ENCODE assay signal across 18 cellular contexts in genomic region chr2:7905756-7906155, GRCh38.
A peak's percentile ranks its signal among the peaks of the same experiment; 100 is the strongest.
DNase-seq lines count a peak whose midpoint lies in the region; ATAC-seq and TF ChIP-seq lines count a peak whose summit lies in the region.
"Had no signal": no experiment of that assay in that cellular context is flagged by ENCODE, and none has a peak within 500 bp of the region (broad histone marks: within the 10 kb centered on the region; RNA-seq: fewer than 3 reads in every experiment).

No MANE protein-coding gene starts in this region.

- no peaks in the 10 kb centered on the region for H3K36me3 ChIP-seq in thyroid gland
- H3K36me3 ChIP-seq: heart right ventricle, ovary, vagina, WERI-Rb-1 had no signal

- intact Hi-C loops in thyroid gland (cut with DNase I) = no loop called here

- H3K4me1 ChIP-seq in thyroid gland = peaks cover 0 to 6% of the 10 kb centered on the region in 2 donors
- H3K4me1 ChIP-seq: heart right ventricle, vagina had no signal

- ATAC-seq in GM18858 (IDR thresholded peaks at IDR 0.05; ENCODE audit: unreplicated experiment) = no peak
- no peak for ATAC-seq in stimulated activated memory B cell treated with anti-CD40 and anti-IgM and Interleukin-4, amounts not matched to agents 10 μg/mL and 1 μg/mL and 100 μg/mL, for 72 hours
- ATAC-seq in GM18511 (IDR thresholded peaks at IDR 0.05; ENCODE audit: unreplicated experiment) = no peak
- ATAC-seq: heart right ventricle had no signal

- no peaks in the 10 kb centered on the region for H3K4me1 Mint-ChIP-seq in stimulated activated memory B cell treated with anti-CD40 and anti-IgM and Interleukin-4, amounts not matched to agents 10 μg/mL and 1 μg/mL and 100 μg/mL, for 72 hours

- no peaks in the 10 kb centered on the region for H3K36me3 Mint-ChIP-seq in stimulated activated memory B cell treated with anti-CD40 and anti-IgM and Interleukin-4, amounts not matched to agents 10 μg/mL and 1 μg/mL and 100 μg/mL, for 72 hours
- H3K36me3 Mint-ChIP-seq: activated CD4-positive, alpha-beta memory T cell treated with anti-CD3 and anti-CD28 coated beads for 36 hours had no signal

- peak in 1 of 6 experiments; percentile 9 for TF ChIP-seq CTCF in thyroid gland (IDR thresholded peaks at IDR 0.05)

- no peak overlapping the region for H3K27ac Mint-ChIP-seq in stimulated activated memory B cell treated with anti-CD40 and anti-IgM and Interleukin-4, amounts not matched to agents 10 μg/mL and 1 μg/mL and 100 μg/mL, for 72 hours
- H3K27ac Mint-ChIP-seq: activated CD4-positive, alpha-beta memory T cell treated with anti-CD3 and anti-CD28 coated beads for 36 hours; activated naive CD8-positive, alpha-beta T cell had no signal

- DNase-seq in NCI-H128 (lab: John Stamatoyannopoulos, UW; ENCODE audit: unreplicated experiment) = peak; percentile 57
- peak; percentile 49 for DNase-seq in NCI-H2107 (lab: John Stamatoyannopoulos, UW)
- peak; percentile 88 for DNase-seq in NCI-H774 (lab: John Stamatoyannopoulos, UW)
- DNase-seq in thyroid gland = peak; percentile 36 to 64
- DNase-seq: activated CD4-positive, alpha-beta memory T cell treated with anti-CD3 and anti-CD28 coated beads for 36 hours; activated T-cell treated with anti-CD3 and anti-CD28 coated beads, Interleukin-2, amount 50 U/mL, for 48 hours; AML-193; GDM1; heart right ventricle; MV-4-11; ovary; stimulated activated CD4-positive, alpha-beta T cell treated with anti-CD3 and anti-CD28 coated beads, Interleukin-1b, Interleukin-23, amount 100 ng/mL, for 48 hours; WERI-Rb-1 had no signal

- H3K4me3 Mint-ChIP-seq in stimulated activated memory B cell treated with anti-CD40 and anti-IgM and Interleukin-4, amounts not matched to agents 10 μg/mL and 1 μg/mL and 100 μg/mL, for 72 hours = no peak overlapping the region
- H3K4me3 Mint-ChIP-seq: activated CD4-positive, alpha-beta memory T cell treated with anti-CD3 and anti-CD28 coated beads for 36 hours; activated naive CD8-positive, alpha-beta T cell had no signal

- peaks cover 28% of the 10 kb centered on the region for H3K27me3 Mint-ChIP-seq in stimulated activated memory B cell treated with anti-CD40 and anti-IgM and Interleukin-4, amounts not matched to agents 10 μg/mL and 1 μg/mL and 100 μg/mL, for 72 hours

- H3K9me3 ChIP-seq in thyroid gland = no peaks in the 10 kb centered on the region
- H3K9me3 ChIP-seq: ovary, vagina had no signal

- TF ChIP-seq POLR2A in thyroid gland (IDR thresholded peaks at IDR 0.05) = no peak

- 61 to 68% methylated on average over 12 of the region's 12 CpGs for WGBS in thyroid gland, 2 donors

- no peak overlapping the region for H3K4me3 ChIP-seq in thyroid gland (replicated peaks in 1 of 3)
- H3K4me3 ChIP-seq: heart right ventricle, ovary, vagina had no signal

- no peak overlapping the region for H3K27ac ChIP-seq in thyroid gland
- H3K27ac ChIP-seq: heart right ventricle, ovary, vagina, WERI-Rb-1 had no signal

- H3K27me3 ChIP-seq in thyroid gland = no peaks in the 10 kb centered on the region
- H3K27me3 ChIP-seq: heart right ventricle, ovary, vagina had no signal

- H3K9me3 Mint-ChIP-seq in stimulated activated memory B cell treated with anti-CD40 and anti-IgM and Interleukin-4, amounts not matched to agents 10 μg/mL and 1 μg/mL and 100 μg/mL, for 72 hours = peaks cover 12% of the 10 kb centered on the region
